Comparison of ENCODE assay signal across 29 cellular contexts in the genomic region with DNA sequence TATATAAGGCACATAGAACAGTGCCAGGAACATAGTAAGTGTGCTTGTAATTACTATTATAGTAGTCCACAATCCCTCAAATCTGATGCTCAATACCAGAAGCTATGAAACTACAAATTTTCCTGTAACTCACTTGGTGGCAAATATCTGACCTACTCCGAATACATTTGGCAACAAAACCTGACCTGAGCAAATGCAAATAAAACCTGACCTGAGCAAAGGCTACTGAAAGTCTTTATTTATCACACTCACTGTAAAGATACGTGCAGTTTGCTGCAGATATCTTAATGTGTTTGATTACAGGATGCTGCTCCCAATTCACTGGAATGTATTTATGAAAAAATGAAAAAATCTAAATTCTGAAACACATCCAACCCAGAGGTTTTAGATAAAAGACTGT.
"Had no signal": no experiment of that assay in that cellular context is flagged by ENCODE, and none has a peak within 500 bp of the region (broad histone marks: within the 10 kb centered on the region; RNA-seq: fewer than 3 reads in every experiment).

No MANE protein-coding gene starts in this region.

- H3K27ac ChIP-seq: cardiac muscle cell, SJCRH30 had no signal

- H3K36me3 ChIP-seq: cardiac muscle cell, SJCRH30 had no signal

- H3K36me3 Mint-ChIP-seq: activated naive CD8-positive, alpha-beta T cell had no signal

- H3K9me3 ChIP-seq: SJCRH30 had no signal

- H3K4me3 ChIP-seq: cardiac muscle cell, SJCRH30 had no signal

- H3K4me3 Mint-ChIP-seq: activated CD4-positive, alpha-beta memory T cell treated with anti-CD3 and anti-CD28 coated beads for 36 hours; activated CD4-positive, alpha-beta T cell treated with anti-CD3 and anti-CD28 coated beads, Interleukin-2, amount 10 ng/mL, durations not matched to agents 7 days and 5 days; activated naive CD4-positive, alpha-beta T cell treated with anti-CD3 and anti-CD28 coated beads for 36 hours; activated naive CD8-positive, alpha-beta T cell; activated T-cell treated with anti-CD3 and anti-CD28 coated beads, Interleukin-2, amount 50 U/mL, for 4 hours had no signal

- H3K27me3 ChIP-seq: SJCRH30 had no signal

- H3K27ac Mint-ChIP-seq: activated CD4-positive, alpha-beta memory T cell treated with anti-CD3 and anti-CD28 coated beads for 36 hours; activated CD4-positive, alpha-beta T cell treated with anti-CD3 and anti-CD28 coated beads, Interleukin-2, amount 10 ng/mL, durations not matched to agents 7 days and 5 days; activated naive CD4-positive, alpha-beta T cell treated with anti-CD3 and anti-CD28 coated beads for 36 hours; activated naive CD8-positive, alpha-beta T cell had no signal

- H3K9me3 Mint-ChIP-seq: activated CD4-positive, alpha-beta memory T cell treated with anti-CD3 and anti-CD28 coated beads for 36 hours; activated CD4-positive, alpha-beta T cell treated with anti-CD3 and anti-CD28 coated beads, Interleukin-2, amount 10 ng/mL, durations not matched to agents 7 days and 5 days; activated naive CD4-positive, alpha-beta T cell treated with anti-CD3 and anti-CD28 coated beads for 36 hours; activated T-cell treated with anti-CD3 and anti-CD28 coated beads, Interleukin-2, amount 50 U/mL, for 4 hours had no signal

- DNase-seq: activated CD4-positive, alpha-beta memory T cell treated with anti-CD3 and anti-CD28 coated beads for 36 hours; activated CD4-positive, alpha-beta T cell treated with anti-CD3 and anti-CD28 coated beads, Interleukin-2, amount 10 ng/mL, durations not matched to agents 7 days and 5 days; activated CD4-positive, CD25-positive, alpha-beta regulatory T cell; activated CD8-positive, alpha-beta memory T cell treated with anti-CD3 and anti-CD28 coated beads for 24 hours; activated gamma-delta T cell; activated naive CD4-positive, alpha-beta T cell treated with anti-CD3 and anti-CD28 coated beads for 36 hours; activated T-cell treated with anti-CD3 and anti-CD28 coated beads, Interleukin-2, amount 50 U/mL, for 4 hours; amygdala; KG1; MM.1S; NCI-H1105; NCI-H1436 treated with DMSO at 0.1 percent for 48 hours; NCI-H187; NCI-H2081 treated with DMSO at 0.1 percent for 48 hours; NCI-H2171 treated with DMSO at 0.1 percent for 48 hours; NCI-H226; NCI-H510A; NCI-H526 treated with DMSO at 0.1 percent for 48 hours; NCI-H82; OCI-M1; Right ventricle myocardium superior; SJCRH30; SW 1271; T-helper 9 cell had no signal

- H3K27me3 Mint-ChIP-seq: activated CD4-positive, alpha-beta memory T cell treated with anti-CD3 and anti-CD28 coated beads for 36 hours; activated CD4-positive, alpha-beta T cell treated with anti-CD3 and anti-CD28 coated beads, Interleukin-2, amount 10 ng/mL, durations not matched to agents 7 days and 5 days; activated naive CD8-positive, alpha-beta T cell; brain had no signal

- ATAC-seq: activated T-cell treated with anti-CD3 and anti-CD28 coated beads, Interleukin-2, amount 50 U/mL, for 4 hours; Panc1; SK-N-SH treated with all-trans-retinoic acid at 6 μM for 48 hours had no signal
